24 cellular contexts compared by ENCODE assay signal in the genomic region with DNA sequence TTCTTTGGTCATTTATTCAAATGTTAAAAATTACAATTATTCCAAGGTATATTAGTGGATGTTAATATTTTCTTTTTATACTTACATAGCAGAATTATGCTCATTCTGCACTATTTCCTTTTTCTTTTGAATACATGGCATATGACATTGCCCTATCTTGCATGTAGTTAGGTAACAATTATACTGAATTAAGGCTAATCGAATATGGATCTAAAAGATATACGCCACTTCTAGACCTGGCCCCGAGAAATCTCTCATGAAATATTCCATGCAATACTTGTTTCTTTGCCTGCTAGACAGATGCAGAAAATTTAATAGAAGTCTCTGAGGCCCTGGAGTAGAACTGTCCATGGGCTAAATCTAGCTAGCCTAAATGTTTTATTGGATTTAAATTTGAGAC.
"Had no signal": no experiment of that assay in that cellular context is flagged by ENCODE, and none has a peak within 500 bp of the region (broad histone marks: within the 10 kb centered on the region; RNA-seq: fewer than 3 reads in every experiment).

No MANE protein-coding gene starts in this region.

- DNase-seq: colonic mucosa; cortex of kidney; dermis blood vessel endothelial cell; dorsolateral prefrontal cortex; effector CD4-positive, alpha-beta T cell; effector CD8-positive, alpha-beta T cell; effector memory CD4-positive, alpha-beta T cell; effector memory CD8-positive, alpha-beta T cell; endodermal cell; erythroblast; esophagus squamous epithelium; foreskin fibroblast; foreskin keratinocyte; foreskin melanocyte; gastrocnemius medialis; glutamatergic neuron; head of caudate nucleus; heart left ventricle; heart right ventricle had no signal

- H3K27me3 ChIP-seq: colonic mucosa, dorsolateral prefrontal cortex, esophagus muscularis mucosa, esophagus squamous epithelium, foreskin keratinocyte, gastrocnemius medialis, gastroesophageal sphincter, heart left ventricle, heart right ventricle had no signal

- ATAC-seq: effector memory CD8-positive, alpha-beta T cell; esophagus mucosa; foreskin keratinocyte; gastrocnemius medialis; gastroesophageal sphincter; heart left ventricle; heart right ventricle had no signal

- H3K9me3 ChIP-seq: colonic mucosa, esophagus muscularis mucosa, esophagus squamous epithelium, gastrocnemius medialis, gastroesophageal sphincter, heart left ventricle, heart right ventricle had no signal

- H3K36me3 ChIP-seq: colonic mucosa, esophagus muscularis mucosa, esophagus squamous epithelium, gastrocnemius medialis, gastroesophageal sphincter, heart left ventricle, heart right ventricle had no signal

- H3K27ac ChIP-seq: colonic mucosa, coronary artery, dorsolateral prefrontal cortex, epithelial cell of prostate, esophagus muscularis mucosa, esophagus squamous epithelium, foreskin keratinocyte, gastrocnemius medialis, gastroesophageal sphincter, heart left ventricle, heart right ventricle had no signal

- H3K4me1 ChIP-seq: colonic mucosa, esophagus muscularis mucosa, esophagus squamous epithelium, foreskin keratinocyte, gastrocnemius medialis, gastroesophageal sphincter, heart left ventricle, heart right ventricle had no signal

- H3K4me3 ChIP-seq: colonic mucosa, coronary artery, dorsolateral prefrontal cortex, esophagus muscularis mucosa, esophagus squamous epithelium, gastrocnemius medialis, gastroesophageal sphincter, heart left ventricle, heart right ventricle had no signal
